Comparison of ENCODE assay signal across 8 cellular contexts in the genomic region with DNA sequence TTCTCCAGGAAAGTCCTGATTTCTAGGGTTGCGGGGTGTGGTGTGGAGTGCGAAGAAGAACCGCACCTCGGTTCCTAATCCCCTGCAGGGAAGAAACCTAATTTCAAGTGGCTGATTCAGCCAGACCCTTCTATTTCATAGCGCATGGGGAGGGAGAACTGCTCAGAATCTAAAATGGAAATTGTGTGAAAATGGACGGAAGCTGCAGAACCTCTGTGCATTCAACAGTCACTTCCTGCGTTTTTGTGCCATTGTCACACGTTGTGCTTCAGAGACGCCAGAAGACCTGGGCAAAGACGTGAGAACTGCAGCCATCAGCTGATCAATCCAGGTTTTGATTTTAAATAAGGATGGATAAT. TPM values are rescaled to one million over a fixed set of nuclear protein-coding genes. Genes with fewer than 3 reads are reported as not detected.
DNase-seq lines count a peak whose midpoint lies in the region; ATAC-seq and TF ChIP-seq lines count a peak whose summit lies in the region.

No MANE protein-coding gene starts in this region.

- in situ Hi-C loops in GM13977 (cut with MboI; ENCODE audit: low pct_unique_long_range_greater_than_20kb, low sequenced_read_pairs, unreplicated experiment) = no loop called here

- H3K36me3 Mint-ChIP-seq in T-helper 2 cell treated with Interferon-gamma antibody and Interleukin-4, amounts not matched to agents 5 μg/mL and 100 μg/mL, for 36 hours (ENCODE audit: low read depth) = peaks cover 9% of the 10 kb centered on the region

- no peaks in the 10 kb centered on the region for H3K9me3 ChIP-seq in endocrine pancreas (ENCODE audit: control insufficient read depth, low read length)
- H3K9me3 ChIP-seq in ovary = no peaks in the 10 kb centered on the region

- TF ChIP-seq EP300 in ovary (IDR thresholded peaks at IDR 0.05) = no peak

- no peak for TF ChIP-seq CTCF in GM13977 (IDR thresholded peaks at IDR 0.05; ENCODE audit: extremely low read depth, insufficient read depth, missing control alignments)
- TF ChIP-seq CTCF in ovary (IDR thresholded peaks at IDR 0.05) = no peak

- peaks cover 48% of the 10 kb centered on the region for H3K4me1 Mint-ChIP-seq in T-helper 2 cell treated with Interferon-gamma antibody and Interleukin-4, amounts not matched to agents 5 μg/mL and 100 μg/mL, for 36 hours (ENCODE audit: low read depth)

- 34 to 44% (median 40%) methylated on average over 10 of the region's 10 CpGs for WGBS in ovary, 3 donors

- H3K4me3 ChIP-seq in endocrine pancreas (ENCODE audit: control insufficient read depth, insufficient read depth, low read length) (peak overlapping the region; percentile 71), ovary (peak overlapping the region; percentile 52)

- H3K27ac Mint-ChIP-seq in T-helper 2 cell treated with Interferon-gamma antibody and Interleukin-4, amounts not matched to agents 5 μg/mL and 100 μg/mL, for 36 hours = peak overlapping the region; percentile 99

- H3K4me1 ChIP-seq in endocrine pancreas (ENCODE audit: control insufficient read depth, insufficient read depth, low read length) (no peaks in the 10 kb centered on the region), ovary (ENCODE audit: insufficient read depth) (no peaks in the 10 kb centered on the region)

- H3K36me3 ChIP-seq in endocrine pancreas (ENCODE audit: control insufficient read depth, insufficient read depth, low read length) = no peaks in the 10 kb centered on the region
- no peaks in the 10 kb centered on the region for H3K36me3 ChIP-seq in ovary

- intact Hi-C loops in ovary (cut with DNase I) = no loop called here

- H3K9ac ChIP-seq in endocrine pancreas (ENCODE audit: control insufficient read depth, insufficient read depth, low read length) = peak overlapping the region; percentile 82

- no peaks in the 10 kb centered on the region for H3K9me3 Mint-ChIP-seq in T-helper 2 cell treated with Interferon-gamma antibody and Interleukin-4, amounts not matched to agents 5 μg/mL and 100 μg/mL, for 36 hours

- DNase-seq in GM13977 (ENCODE audit: low spot score) (peak; percentile 37), ovary (no peak), medulla oblongata (ENCODE audit: extremely low spot score) (no peak), NCI-H82 treated with DMSO at 0.1 percent for 48 hours (lab: John Stamatoyannopoulos, UW; ENCODE audit: unreplicated experiment) (no peak), SHP77 treated with DMSO at 0.1 percent for 48 hours (lab: John Stamatoyannopoulos, UW) (no peak)
- peak; percentile 35 for DNase-seq in T-helper 2 cell treated with Interferon-gamma antibody and Interleukin-4, amounts not matched to agents 5 μg/mL and 100 μg/mL, for 36 hours (ENCODE audit: low spot score)

- H3K27ac ChIP-seq in ovary = no peak overlapping the region

- H3K27me3 ChIP-seq in endocrine pancreas (ENCODE audit: control insufficient read depth, insufficient read depth, low read length) = no peaks in the 10 kb centered on the region
- H3K27me3 ChIP-seq in ovary = no peaks in the 10 kb centered on the region

- peak; percentile 27 for ATAC-seq in HG02588 (IDR thresholded peaks at IDR 0.05; ENCODE audit: unreplicated experiment)

- TF ChIP-seq POLR2A in ovary (IDR thresholded peaks at IDR 0.05) = no peak

- peaks cover 5% of the 10 kb centered on the region for H3K27me3 Mint-ChIP-seq in T-helper 2 cell treated with Interferon-gamma antibody and Interleukin-4, amounts not matched to agents 5 μg/mL and 100 μg/mL, for 36 hours (ENCODE audit: low read depth)

- H3K4me3 Mint-ChIP-seq in T-helper 2 cell treated with Interferon-gamma antibody and Interleukin-4, amounts not matched to agents 5 μg/mL and 100 μg/mL, for 36 hours = peak overlapping the region; percentile 96

RNA-seq across cellular contexts. Expression of gene SIDT1, which starts 1.2 kb away (rescaled TPM):
- total RNA-seq in ovary = 10 to 100 TPM in 1 of 7 donors, 1 to 10 TPM in 3, under 1 TPM in 3; 0.40 to 12.3 (median 1.1) TPM
- polyA plus RNA-seq in ovary = 1 to 10 TPM in 1 of 2 donors, under 1 TPM in 1; 0.34 to 1.3 TPM

RNA-seq across cellular contexts. Expression of gene SPICE1, which starts 18.6 kb away (rescaled TPM):
- 10 to 100 TPM; 13.9 to 24.1 (median 20.9) TPM for total RNA-seq in ovary
- polyA plus RNA-seq in ovary = 1 to 10 TPM; 5.3 to 6.6 TPM

Comparison
In these comparisons a context has a peak if more than half of its experiments do, and no peak if none do; other contexts are left out.
1. DNase-seq: peak in GM13977 (single experiment) and T-helper 2 cell treated with Interferon-gamma antibody and Interleukin-4, amounts not matched to agents 5 μg/mL and 100 μg/mL, for 36 hours (single experiment); none in ovary (0 of 5), medulla oblongata (single experiment), NCI-H82 treated with DMSO at 0.1 percent for 48 hours (single experiment) and SHP77 treated with DMSO at 0.1 percent for 48 hours (single experiment).